8 cellular contexts compared by ENCODE assay signal in the genomic region with DNA sequence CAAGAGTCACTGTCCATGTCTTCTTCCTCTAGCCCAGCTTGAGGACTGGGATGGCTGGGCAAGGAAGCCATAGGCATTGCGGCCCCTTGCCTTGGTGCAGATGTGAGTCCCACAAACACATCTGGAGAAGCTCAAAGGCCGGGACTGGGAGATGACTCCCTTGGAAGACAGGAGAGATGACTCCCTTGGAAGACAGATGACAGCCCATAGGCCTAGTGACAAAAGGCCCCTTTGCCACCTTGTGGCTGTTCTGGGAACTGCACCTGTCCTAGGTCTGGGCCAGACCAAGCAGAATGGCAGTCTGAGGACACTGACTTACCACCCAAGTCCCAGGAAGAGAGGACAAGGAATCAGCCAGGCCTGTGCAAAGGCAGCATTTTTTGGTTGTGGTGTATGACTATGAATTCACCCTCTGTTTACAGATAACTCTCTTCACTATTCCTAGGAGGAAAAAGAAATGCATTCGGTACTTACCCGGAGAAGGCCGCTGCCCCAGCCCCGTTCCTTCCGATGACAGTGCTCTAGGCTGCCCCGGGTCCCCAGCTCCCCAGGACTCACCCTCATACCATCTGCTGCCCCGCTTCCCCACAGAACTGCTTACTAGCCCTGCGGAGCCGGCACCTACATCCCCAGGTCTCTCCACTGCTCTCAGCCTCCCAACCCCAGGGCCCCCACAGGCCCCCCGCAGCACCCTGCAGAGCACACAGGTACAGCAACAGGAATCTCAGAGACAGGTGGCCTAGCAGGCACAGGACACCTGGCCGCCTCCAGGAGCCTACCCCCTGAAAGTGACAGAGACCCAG. TPM values are rescaled to one million over a fixed set of nuclear protein-coding genes. Genes with fewer than 3 reads are reported as not detected.
DNase-seq lines count a peak whose midpoint lies in the region; ATAC-seq, FAIRE-seq and TF ChIP-seq lines count a peak whose summit lies in the region.

No MANE protein-coding gene starts in this region.

- DNase-seq in HFF-Myc (ENCODE audit: extremely low read depth, low read depth) (peak; percentile 66), NCI-H2171 treated with DMSO at 0.1 percent for 48 hours (lab: John Stamatoyannopoulos, UW) (peak; percentile 33), cerebellum (ENCODE audit: low spot score) (peak; percentile 80), left lobe of liver (ENCODE audit: low spot score) (peak; percentile 78), GM19240 (ENCODE audit: insufficient read length, low spot score) (no peak)
- DNase-seq in activated CD4-positive, alpha-beta T cell treated with anti-CD3 and anti-CD28 coated beads for 36 hours: peak; percentile 91
- DNase-seq in stimulated activated CD4-positive, alpha-beta T cell treated with anti-CD3 and anti-CD28 coated beads, Interleukin-4, amount 100 ng/mL, for 4 hours: peak; percentile 71 to 81

- H3K4me3 Mint-ChIP-seq in activated CD4-positive, alpha-beta T cell treated with anti-CD3 and anti-CD28 coated beads for 36 hours: no peak overlapping the region

- ATAC-seq in activated CD4-positive, alpha-beta T cell treated with anti-CD3 and anti-CD28 coated beads for 36 hours: peak; percentile 81
- ATAC-seq in left lobe of liver: peak; percentile 86

- POLR2A ChIA-PET in activated CD4-positive, alpha-beta T cell treated with anti-CD3 and anti-CD28 coated beads for 36 hours (lab: Charles Lee): interaction anchor here (1.1 kb wide), 1 partner anchor 106 kb away, joined by 3 read pairs; no protein-coding TSS in a partner anchor

- TF ChIP-seq CTCF in HFF-Myc (IDR thresholded peaks at IDR 0.05; ENCODE audit: low read depth, low read length, missing control alignments): peak; percentile 90

- no peaks in the 10 kb centered on the region for H3K27me3 Mint-ChIP-seq in activated CD4-positive, alpha-beta T cell treated with anti-CD3 and anti-CD28 coated beads for 36 hours

- CTCF ChIA-PET in activated CD4-positive, alpha-beta T cell treated with anti-CD3 and anti-CD28 coated beads for 36 hours (lab: Charles Lee): interaction anchor here (0.6 to 20.4 kb wide), 17 partner anchors 7 to 144 kb away, joined by 3 to 554 read pairs (median 4); no protein-coding TSS in a partner anchor

- peak overlapping the region; percentile 44 for H3K27ac Mint-ChIP-seq in activated CD4-positive, alpha-beta T cell treated with anti-CD3 and anti-CD28 coated beads for 36 hours

- H3K9me3 Mint-ChIP-seq in activated CD4-positive, alpha-beta T cell treated with anti-CD3 and anti-CD28 coated beads for 36 hours (ENCODE audit: low read depth): no peaks in the 10 kb centered on the region

- intact Hi-C loops in activated CD4-positive, alpha-beta T cell treated with anti-CD3 and anti-CD28 coated beads for 36 hours (cut with DNase I, micrococcal nuclease): loop anchor here (1.0 kb wide), 1 partner anchor 107 kb away; no protein-coding TSS in a partner anchor

- peaks cover 43% of the 10 kb centered on the region for H3K4me1 Mint-ChIP-seq in activated CD4-positive, alpha-beta T cell treated with anti-CD3 and anti-CD28 coated beads for 36 hours

- peak; percentile 6 for FAIRE-seq in G401.6 (lab: Jason Lieb, UNC)

- H3K36me3 Mint-ChIP-seq in activated CD4-positive, alpha-beta T cell treated with anti-CD3 and anti-CD28 coated beads for 36 hours (ENCODE audit: low read depth): peaks cover 68% of the 10 kb centered on the region

- no peak overlapping the region for H3K4me3 ChIP-seq in HFF-Myc (replicated peaks; ENCODE audit: low read depth, low read length)

RNA-seq across cellular contexts. Expression of a gene that starts 30.8 kb away (rescaled TPM):
- total RNA-seq in activated CD4-positive, alpha-beta T cell treated with anti-CD3 and anti-CD28 coated beads for 36 hours: 100 to 1,000 TPM; 218 to 265 TPM
- 167 TPM for total RNA-seq in cerebellum
- 117 TPM for total RNA-seq in left lobe of liver

RNA-seq across cellular contexts. Expression of a gene that starts 31.5 kb away (rescaled TPM):
- total RNA-seq in activated CD4-positive, alpha-beta T cell treated with anti-CD3 and anti-CD28 coated beads for 36 hours: 100 to 1,000 TPM in 1 of 2 experiments, 10 to 100 TPM in 1; 94.8 to 117 TPM
- total RNA-seq in cerebellum (1.5 TPM), left lobe of liver (3.1 TPM)

Comparison
In these comparisons a context has a peak if more than half of its experiments do, and no peak if none do; other contexts are left out.
1. RNA of a gene that starts 31.5 kb away (total RNA-seq): 94.8 to 117 TPM in activated CD4-positive, alpha-beta T cell treated with anti-CD3 and anti-CD28 coated beads for 36 hours; 3.1 TPM in left lobe of liver (single experiment) and 1.5 TPM in cerebellum (single experiment); every median in the first group is over 10 times any median in the second.